ENCODE assay signal across 8 cellular contexts in genomic region chr2:119240311-119241204, GRCh38. TPM values are rescaled to one million over a fixed set of nuclear protein-coding genes. Genes with fewer than 3 reads are reported as not detected.
DNase-seq lines count a peak whose midpoint lies in the region; ATAC-seq and TF ChIP-seq lines count a peak whose summit lies in the region.

No MANE protein-coding gene starts in this region.

- H3K27me3 ChIP-seq in HUES48 (ENCODE audit: control insufficient read depth, insufficient read depth, low read length) = no peaks in the 10 kb centered on the region
- H3K27me3 ChIP-seq in smooth muscle cell (ENCODE audit: low read depth) = no peaks in the 10 kb centered on the region

- no peaks in the 10 kb centered on the region for H3F3A ChIP-seq in smooth muscle cell (ENCODE audit: low read depth)

- intact Hi-C loops in cardiac septum (cut with DNase I) (loop anchor here (1.0 kb wide), 1 partner anchor 17 kb away; the partner anchor contains the start of gene STEAP3), lower leg skin (cut with DNase I; ENCODE audit: low total_unique reads) (no loop called here)

- H3K4me3 ChIP-seq in HUES48 (ENCODE audit: low read depth, low read length) = no peak overlapping the region
- H3K4me3 ChIP-seq in smooth muscle cell = no peak overlapping the region
- no peak overlapping the region for H3K4me3 ChIP-seq in lower leg skin (ENCODE audit: low read depth, poor library complexity, severe bottlenecking)

- H3K9me3 ChIP-seq in HUES48 (ENCODE audit: control insufficient read depth, insufficient read depth, low read length) (no peaks in the 10 kb centered on the region), smooth muscle cell (replicated peaks; ENCODE audit: low read depth) (no peaks in the 10 kb centered on the region)

- CTCF ChIA-PET in RWPE1 (lab: Yijun Ruan, JAX) = no interaction called here
- CTCF ChIA-PET in GM10248 (lab: Yijun Ruan, JAX) = interaction anchor here (0.9 to 2.1 kb wide), 5 partner anchors 9 to 51 kb away, joined by 3 to 6 read pairs (median 6); no protein-coding TSS in a partner anchor

- no peaks in the 10 kb centered on the region for H3K79me2 ChIP-seq in smooth muscle cell (ENCODE audit: low read depth)

- POLR2A ChIA-PET in RWPE1 (lab: Yijun Ruan, JAX; ENCODE audit: low non-redundant PET) = no interaction called here
- POLR2A ChIA-PET in GM10248 (lab: Yijun Ruan, JAX) = no interaction called here

- no peak for ATAC-seq in activated CD4-positive, CD25-positive, alpha-beta regulatory T cell treated with anti-CD3 and anti-CD28 coated beads, Interleukin-2, amount 50 U/mL, for 24 hours

- peak overlapping the region; percentile 55 for H3K4me2 ChIP-seq in smooth muscle cell

- no peak for TF ChIP-seq CTCF in RWPE1 (conservative IDR thresholded peaks at IDR 0.05; ENCODE audit: low read depth)
- no peak for TF ChIP-seq CTCF in smooth muscle cell (IDR thresholded peaks at IDR 0.05; ENCODE audit: borderline replicate concordance, insufficient read depth, poor library complexity, severe bottlenecking)
- TF ChIP-seq CTCF in GM10248 (IDR thresholded peaks at IDR 0.05; ENCODE audit: control extremely low read depth, extremely low read depth, low read depth, missing control alignments) = no peak
- no peak for TF ChIP-seq CTCF in lower leg skin (IDR thresholded peaks at IDR 0.05)

- H3K9ac ChIP-seq in HUES48 (ENCODE audit: low read depth, low read length) (no peak overlapping the region), smooth muscle cell (ENCODE audit: low read depth) (no peak overlapping the region)

- H2AFZ ChIP-seq in smooth muscle cell (ENCODE audit: low read depth) = peak overlapping the region; percentile 13

- no peaks in the 10 kb centered on the region for H4K20me1 ChIP-seq in smooth muscle cell (ENCODE audit: low read depth)

- WGBS in smooth muscle cell (ENCODE audit: low lambda C conversion rate) = 61% methylated on average over 15 of the region's 15 CpGs
- 72 to 74% methylated on average over 12 of the region's 15 CpGs for WGBS in lower leg skin, 2 donors

- H3K27ac ChIP-seq in HUES48 (ENCODE audit: low read depth, low read length) (peak overlapping the region; percentile 4), RWPE1 (peak overlapping the region; percentile 89), smooth muscle cell (ENCODE audit: low read depth) (peak overlapping the region; percentile 40)

- H3K36me3 ChIP-seq in HUES48 (ENCODE audit: control insufficient read depth, insufficient read depth, low read length) (no peaks in the 10 kb centered on the region), smooth muscle cell (ENCODE audit: low read depth) (no peaks in the 10 kb centered on the region)

- TF ChIP-seq POLR2A in erythroblast (IDR thresholded peaks at IDR 0.05; ENCODE audit: low read length) (no peak), lower leg skin (IDR thresholded peaks at IDR 0.05) (no peak)

- H3K4me1 ChIP-seq in HUES48 (ENCODE audit: control insufficient read depth, insufficient read depth, low read length) (peaks cover 17% of the 10 kb centered on the region), smooth muscle cell (ENCODE audit: low read depth) (peaks cover 8% of the 10 kb centered on the region)

- peak; percentile 62 for DNase-seq in RWPE1 (ENCODE audit: low spot score)
- peak; percentile 85 for DNase-seq in cardiac septum (ENCODE audit: low spot score)
- peak; percentile 8 for DNase-seq in smooth muscle cell (lab: John Stamatoyannopoulos, UW; ENCODE audit: unreplicated experiment)
- DNase-seq in erythroblast (lab: John Stamatoyannopoulos, UW) = no peak
- no peak for DNase-seq in GM10248 (ENCODE audit: extremely low spot score)
- DNase-seq in lower leg skin (ENCODE audit: low spot score in 2 of 2) = no peak

RNA-seq across cellular contexts. Expression of gene STEAP3, which starts 16.9 kb away (rescaled TPM):
- 10.7 TPM for total RNA-seq in cardiac septum
- total RNA-seq in smooth muscle cell = 1.2 and 2.9 TPM in 2 replicates
- 0.87 and 3.4 TPM in 2 replicates for polyA plus RNA-seq in smooth muscle cell
- 10 to 100 TPM; 16.7 to 25.1 (median 22.0) TPM for total RNA-seq in lower leg skin

Comparison
In these comparisons a context has a peak if more than half of its experiments do, and no peak if none do; other contexts are left out.
1. H3K27ac ChIP-seq: peak in every context shown above with its lines; median percentile 89 in RWPE1; 40 in smooth muscle cell; 4 in HUES48.
2. DNase-seq: peak in RWPE1 (single experiment), cardiac septum (single experiment) and smooth muscle cell (single experiment); none in erythroblast (0 of 2), GM10248 (single experiment) and lower leg skin (0 of 2).